ENCODE assay signal across 1 cellular context in genomic region chr12:8589679-8590078, GRCh38.
TF ChIP-seq lines count a peak whose summit lies in the region.

No MANE protein-coding gene starts in this region.

TF ChIP-seq in GM23338, 12 proteins besides CTCF, POLR2A, EP300 and RAD21 (continued from another document):
- TF ChIP-seq ZNF462 (CRISPR knock-in tag; IDR thresholded peaks at IDR 0.05) (no peak), ZNF114 (CRISPR knock-in tag; IDR thresholded peaks at IDR 0.05) (no peak)
